In genomic region chr10:4279649-4280048, GRCh38 we compare ENCODE assay signal across 17 cellular contexts.
A peak's percentile ranks its signal among the peaks of the same experiment; 100 is the strongest.
DNase-seq lines count a peak whose midpoint lies in the region; ATAC-seq and TF ChIP-seq lines count a peak whose summit lies in the region.
"Had no signal": no experiment of that assay in that cellular context is flagged by ENCODE, and none has a peak within 500 bp of the region (broad histone marks: within the 10 kb centered on the region; RNA-seq: fewer than 3 reads in every experiment).

No MANE protein-coding gene starts in this region.

- H3K9me3 ChIP-seq in AG04450 (ENCODE audit: control insufficient read depth, insufficient read depth, low read length) (no peaks in the 10 kb centered on the region), SK-N-SH (no peaks in the 10 kb centered on the region), sigmoid colon (no peaks in the 10 kb centered on the region)
- H3K9me3 ChIP-seq: neutrophil, spleen, testis had no signal

- no peaks in the 10 kb centered on the region for H3K79me2 ChIP-seq in SK-N-SH (ENCODE audit: insufficient read depth)

- POLR2A ChIA-PET in AG04450 (lab: Yijun Ruan, JAX): interaction anchor here (0.9 kb wide), 1 partner anchor 65 kb away, joined by 3 read pairs; no protein-coding TSS in a partner anchor
- POLR2A ChIA-PET in SK-N-SH (lab: Yijun Ruan, JAX): no interaction called here

- H3K4me2 ChIP-seq in SK-N-SH: peak overlapping the region; percentile 64

- DNase-seq in AG04450 (ENCODE audit: low read depth, low spot score) (no peak), SK-N-SH (no peak), fibroblast of the aortic adventitia (ENCODE audit: low read depth) (peak; percentile 38), sigmoid colon (no peak), RPMI8226 (no peak), DMS79 treated with DMSO at 0.1 percent for 48 hours (lab: John Stamatoyannopoulos, UW) (no peak)
- DNase-seq in activated naive CD4-positive, alpha-beta T cell (lab: John Stamatoyannopoulos, UW): no peak
- DNase-seq: activated T-cell treated with anti-CD3 and anti-CD28 coated beads, Interleukin-2, amount 50 U/mL, for 24 hours; DMS53; effector memory CD4-positive, alpha-beta T cell; HCEC 1CT; left colon; spleen; testis had no signal

- no peak for TF ChIP-seq POLR2A in sigmoid colon (IDR thresholded peaks at IDR 0.05)

- H3K4me1 ChIP-seq in SK-N-SH (ENCODE audit: control insufficient read depth in 1 of 2, insufficient read depth in 2 of 2, low read depth in 1 of 2, low read length in 1 of 2): peaks cover 4 to 19% of the 10 kb centered on the region in 2 experiments; a peak in 3 of 4 replicates
- peaks cover 0 to 60% (median 55%) of the 10 kb centered on the region in 4 donors for H3K4me1 ChIP-seq in sigmoid colon

- TF ChIP-seq RAD21 in SK-N-SH (IDR thresholded peaks at IDR 0.05; ENCODE audit: low read length): no peak

- TF ChIP-seq EP300 in SK-N-SH (IDR thresholded peaks at IDR 0.05; ENCODE audit: borderline replicate concordance in 1 of 2, low read depth in 1 of 2, low read length in 1 of 2) (no peak), sigmoid colon (IDR thresholded peaks at IDR 0.05) (peak in 1 of 4 donors; percentile 7)

- peak overlapping the region; percentile 34; the same call in 1 of the 2 replicates for H2AFZ ChIP-seq in SK-N-SH (ENCODE audit: low read depth)

- H3K4me3 ChIP-seq in AG04450 (ENCODE audit: low read depth, low read length): no peak overlapping the region
- no peak overlapping the region for H3K4me3 ChIP-seq in SK-N-SH (ENCODE audit: low read depth in 2 of 2, low read length in 1 of 2)
- H3K4me3 ChIP-seq in fibroblast of the aortic adventitia (ENCODE audit: low read depth, low read length): no peak overlapping the region
- no peak overlapping the region for H3K4me3 ChIP-seq in sigmoid colon
- H3K4me3 ChIP-seq: spleen, testis had no signal

- no peaks in the 10 kb centered on the region for H3K36me3 ChIP-seq in SK-N-SH (replicated peaks in 1 of 2; ENCODE audit: control insufficient read depth in 1 of 2, insufficient read depth in 2 of 2, low read length in 1 of 2)
- no peaks in the 10 kb centered on the region for H3K36me3 ChIP-seq in sigmoid colon
- H3K36me3 ChIP-seq: neutrophil, spleen had no signal

- ATAC-seq in HG03571 (IDR thresholded peaks at IDR 0.05; ENCODE audit: unreplicated experiment): no peak
- ATAC-seq: activated CD4-positive, CD25-positive, alpha-beta regulatory T cell treated with anti-CD3 and anti-CD28 coated beads, Interleukin-2, amount 50 U/mL, for 24 hours had no signal

- no peaks in the 10 kb centered on the region for H3K27me3 ChIP-seq in AG04450 (ENCODE audit: control insufficient read depth, insufficient read depth, low read length)
- H3K27me3 ChIP-seq in SK-N-SH (ENCODE audit: insufficient read depth): no peaks in the 10 kb centered on the region
- H3K27me3 ChIP-seq in sigmoid colon: no peaks in the 10 kb centered on the region
- H3K27me3 ChIP-seq: neutrophil, spleen, testis had no signal

- no peak for TF ChIP-seq CTCF in AG04450 (IDR thresholded peaks at IDR 0.05; ENCODE audit: low read depth, low read length)
- no peak for TF ChIP-seq CTCF in SK-N-SH (IDR thresholded peaks at IDR 0.05)
- no peak for TF ChIP-seq CTCF in fibroblast of the aortic adventitia (IDR thresholded peaks at IDR 0.05; ENCODE audit: insufficient read depth, low read length)
- TF ChIP-seq CTCF in sigmoid colon (IDR thresholded peaks at IDR 0.05): no peak

- H3K9me2 ChIP-seq in SK-N-SH: no peaks in the 10 kb centered on the region

- 89% methylated on average over 1 of the region's 1 CpG for WGBS in SK-N-SH (ENCODE audit: low lambda C conversion rate)
- 43 to 65% methylated on average over 1 of the region's 1 CpG for WGBS in sigmoid colon, 2 donors

- H4K20me1 ChIP-seq in SK-N-SH (ENCODE audit: insufficient read depth): no peaks in the 10 kb centered on the region

- peak overlapping the region; percentile 22 for H3K27ac ChIP-seq in AG04450 (ENCODE audit: low read depth, low read length)
- H3K27ac ChIP-seq in SK-N-SH (ENCODE audit: low read depth in 2 of 2, low read length in 1 of 2): peak overlapping the region; percentile 29 to 88; a peak in 3 of 4 replicates
- H3K27ac ChIP-seq in sigmoid colon: peak overlapping the region; percentile 56 to 88 (median 78)
- H3K27ac ChIP-seq: neutrophil had no signal

- intact Hi-C loops in sigmoid colon (cut with DNase I): no loop called here

- no peak overlapping the region for H3K9ac ChIP-seq in SK-N-SH

- H3F3A ChIP-seq in SK-N-SH (replicated peaks; ENCODE audit: insufficient read depth): peaks cover 12% of the 10 kb centered on the region

- CTCF ChIA-PET in AG04450 (lab: Charles Lee) (interaction anchor here (1.1 to 1.8 kb wide), 4 partner anchors 12 to 535 kb away, joined by 3 to 4 read pairs (median 3); no protein-coding TSS in a partner anchor), SK-N-SH (lab: Yijun Ruan, JAX) (interaction anchor here (1.3 kb wide), 1 partner anchor 22 kb away, joined by 5 read pairs; no protein-coding TSS in a partner anchor)

TF ChIP-seq in SK-N-SH, 30 proteins besides CTCF, POLR2A, EP300 and RAD21 (continues in another document):
- TF ChIP-seq REST (IDR thresholded peaks at IDR 0.05; ENCODE audit: low read depth, low read length) (no peak), SMC3 (IDR thresholded peaks at IDR 0.05; ENCODE audit: low read depth, low read length) (no peak), TEAD4 (IDR thresholded peaks at IDR 0.05; ENCODE audit: borderline replicate concordance, insufficient read depth) (no peak), FOSL2 (IDR thresholded peaks at IDR 0.05; ENCODE audit: borderline replicate concordance, low read depth) (no peak), YY1 (IDR thresholded peaks at IDR 0.05; ENCODE audit: low read depth) (no peak), MXI1 (IDR thresholded peaks at IDR 0.05; ENCODE audit: low read depth, low read length) (no peak), GABPA (IDR thresholded peaks at IDR 0.05; ENCODE audit: low read depth) (no peak), TCF12 (IDR thresholded peaks at IDR 0.05) (no peak), CHD2 (IDR thresholded peaks at IDR 0.05; ENCODE audit: low read length, partially characterized antibody) (no peak), JUND (IDR thresholded peaks at IDR 0.05) (no peak), PBX3 (IDR thresholded peaks at IDR 0.05) (no peak), RFX5 (IDR thresholded peaks at IDR 0.05; ENCODE audit: low read length) (no peak)
- TF ChIP-seq, protein P1, sequence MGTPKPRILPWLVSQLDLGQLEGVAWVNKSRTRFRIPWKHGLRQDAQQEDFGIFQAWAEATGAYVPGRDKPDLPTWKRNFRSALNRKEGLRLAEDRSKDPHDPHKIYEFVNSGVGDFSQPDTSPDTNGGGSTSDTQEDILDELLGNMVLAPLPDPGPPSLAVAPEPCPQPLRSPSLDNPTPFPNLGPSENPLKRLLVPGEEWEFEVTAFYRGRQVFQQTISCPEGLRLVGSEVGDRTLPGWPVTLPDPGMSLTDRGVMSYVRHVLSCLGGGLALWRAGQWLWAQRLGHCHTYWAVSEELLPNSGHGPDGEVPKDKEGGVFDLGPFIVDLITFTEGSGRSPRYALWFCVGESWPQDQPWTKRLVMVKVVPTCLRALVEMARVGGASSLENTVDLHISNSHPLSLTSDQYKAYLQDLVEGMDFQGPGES (IDR thresholded peaks at IDR 0.05; ENCODE audit: low read depth, low read length): no peak

Comparison
In these comparisons a context has a peak if more than half of its experiments do, and no peak if none do; other contexts are left out.
1. H3K27ac ChIP-seq: peak in every context shown above with its lines; median percentile 78 in sigmoid colon; 58 in SK-N-SH; 22 in AG04450.